Comparison of ENCODE assay signal across 7 cellular contexts in genomic region chr22:26672060-26672471, GRCh38. TPM values are rescaled to one million over a fixed set of nuclear protein-coding genes. Genes with fewer than 3 reads are reported as not detected.
A peak's percentile ranks its signal among the peaks of the same experiment; 100 is the strongest.
DNase-seq lines count a peak whose midpoint lies in the region; ATAC-seq and TF ChIP-seq lines count a peak whose summit lies in the region.

No MANE protein-coding gene starts in this region.

- H3K4me1 ChIP-seq in liver (ENCODE audit: control insufficient read depth in 4 of 4, insufficient read depth in 4 of 4, low read length in 3 of 4) (peaks cover 0 to 20% (median 10%) of the 10 kb centered on the region in 4 donors), upper lobe of left lung (peaks cover 35 to 50% (median 38%) of the 10 kb centered on the region in 4 donors)

- in situ Hi-C loops in ACHN (cut with HindIII; ENCODE audit: low pct_ligation_motif_present, low pct_unique_long_range_greater_than_20kb, low sequenced_read_pairs), result no loop called here

- WGBS in liver, result 92% methylated on average over 8 of the region's 8 CpGs
- WGBS in upper lobe of left lung, 2 donors, result 78 to 88% methylated on average over 8 of the region's 8 CpGs

- H3K4me1 Mint-ChIP-seq in activated naive CD8-positive, alpha-beta T cell treated with anti-CD3 and anti-CD28 coated beads, Interleukin-2, amount 50 U/mL, for 24 hours, result peaks cover 79% of the 10 kb centered on the region

- TF ChIP-seq POLR2A in upper lobe of left lung (IDR thresholded peaks at IDR 0.05), result no peak

- peak overlapping the region; percentile 88 for H3K4me3 Mint-ChIP-seq in activated naive CD8-positive, alpha-beta T cell treated with anti-CD3 and anti-CD28 coated beads, Interleukin-2, amount 50 U/mL, for 24 hours

- ATAC-seq in GM19438 (IDR thresholded peaks at IDR 0.05; ENCODE audit: low read depth, unreplicated experiment), result peak; percentile 14
- ATAC-seq in HG03439 (IDR thresholded peaks at IDR 0.05; ENCODE audit: unreplicated experiment), result peak; percentile 21
- ATAC-seq in activated naive CD8-positive, alpha-beta T cell treated with anti-CD3 and anti-CD28 coated beads, Interleukin-2, amount 50 U/mL, for 24 hours, result peak; percentile 18
- ATAC-seq in upper lobe of left lung (ENCODE audit: low FRiP score in 2 of 2), result peak in 1 of 2 donors; percentile 16
- no peak for ATAC-seq in HG03196 (IDR thresholded peaks at IDR 0.05; ENCODE audit: unreplicated experiment)

- peak overlapping the region in 2 of 3 donors; percentile 21 to 83 for H3K4me3 ChIP-seq in liver (ENCODE audit: low read depth in 1 of 3, low read length in 3 of 3)
- H3K4me3 ChIP-seq in upper lobe of left lung, result peak overlapping the region in 3 of 4 donors; percentile 55 to 89 (median 70)

- H3K36me3 ChIP-seq in liver (ENCODE audit: control insufficient read depth in 4 of 4, insufficient read depth in 3 of 4, low read depth in 1 of 4, low read length in 3 of 4), result no peaks in the 10 kb centered on the region
- H3K36me3 ChIP-seq in upper lobe of left lung, result no peaks in the 10 kb centered on the region

- H3K9ac ChIP-seq in liver (ENCODE audit: low read depth in 1 of 2, low read length in 2 of 2), result no peak overlapping the region

- TF ChIP-seq CTCF in liver (IDR thresholded peaks at IDR 0.05; ENCODE audit: low read depth, low read length, missing input control), result no peak
- no peak for TF ChIP-seq CTCF in upper lobe of left lung (IDR thresholded peaks at IDR 0.05)

- H3K36me3 Mint-ChIP-seq in activated naive CD8-positive, alpha-beta T cell treated with anti-CD3 and anti-CD28 coated beads, Interleukin-2, amount 50 U/mL, for 24 hours (ENCODE audit: low read depth), result no peaks in the 10 kb centered on the region

- no peak for TF ChIP-seq RAD21 in liver (IDR thresholded peaks at IDR 0.05)

- TF ChIP-seq EP300 in upper lobe of left lung (IDR thresholded peaks at IDR 0.05), result no peak

- no peaks in the 10 kb centered on the region for H3K9me3 Mint-ChIP-seq in activated naive CD8-positive, alpha-beta T cell treated with anti-CD3 and anti-CD28 coated beads, Interleukin-2, amount 50 U/mL, for 24 hours

- H3K9me3 ChIP-seq in liver (ENCODE audit: control insufficient read depth in 4 of 4, low read length in 3 of 4), result no peaks in the 10 kb centered on the region
- H3K9me3 ChIP-seq in upper lobe of left lung, result no peaks in the 10 kb centered on the region

- no peaks in the 10 kb centered on the region for H3K27me3 Mint-ChIP-seq in activated naive CD8-positive, alpha-beta T cell treated with anti-CD3 and anti-CD28 coated beads, Interleukin-2, amount 50 U/mL, for 24 hours

- H3K27ac ChIP-seq in liver (ENCODE audit: low read depth in 1 of 2, low read length in 2 of 2) (peak overlapping the region; percentile 81 to 87), upper lobe of left lung (peak overlapping the region; percentile 93 to 100 (median 97))

- H3K27me3 ChIP-seq in liver (ENCODE audit: control insufficient read depth in 4 of 4, insufficient read depth in 4 of 4, low read length in 3 of 4) (no peaks in the 10 kb centered on the region), upper lobe of left lung (no peaks in the 10 kb centered on the region)

- peak overlapping the region; percentile 96 for H3K27ac Mint-ChIP-seq in activated naive CD8-positive, alpha-beta T cell treated with anti-CD3 and anti-CD28 coated beads, Interleukin-2, amount 50 U/mL, for 24 hours

- DNase-seq in activated naive CD8-positive, alpha-beta T cell treated with anti-CD3 and anti-CD28 coated beads, Interleukin-2, amount 50 U/mL, for 24 hours, result no peak
- DNase-seq in upper lobe of left lung (no peak), ACHN (no peak)

TF ChIP-seq in liver, 16 proteins besides CTCF, POLR2A, EP300 and RAD21:
- no peak for TF ChIP-seq EGR1 (IDR thresholded peaks at IDR 0.05; ENCODE audit: low read depth in 2 of 2)
- TF ChIP-seq YY1 (IDR thresholded peaks at IDR 0.05), result no peak
- TF ChIP-seq TAF1 (conservative IDR thresholded peaks at IDR 0.05), result no peak
- no peak for TF ChIP-seq HNF4A (conservative IDR thresholded peaks at IDR 0.05)
- no peak for TF ChIP-seq GABPA (IDR thresholded peaks at IDR 0.05 in 1 of 2, conservative IDR thresholded peaks at IDR 0.05 in 1 of 2)
- no peak for TF ChIP-seq FOXA1 (IDR thresholded peaks at IDR 0.05)
- no peak for TF ChIP-seq NR2F2 (IDR thresholded peaks at IDR 0.05)
- TF ChIP-seq, protein P1, sequence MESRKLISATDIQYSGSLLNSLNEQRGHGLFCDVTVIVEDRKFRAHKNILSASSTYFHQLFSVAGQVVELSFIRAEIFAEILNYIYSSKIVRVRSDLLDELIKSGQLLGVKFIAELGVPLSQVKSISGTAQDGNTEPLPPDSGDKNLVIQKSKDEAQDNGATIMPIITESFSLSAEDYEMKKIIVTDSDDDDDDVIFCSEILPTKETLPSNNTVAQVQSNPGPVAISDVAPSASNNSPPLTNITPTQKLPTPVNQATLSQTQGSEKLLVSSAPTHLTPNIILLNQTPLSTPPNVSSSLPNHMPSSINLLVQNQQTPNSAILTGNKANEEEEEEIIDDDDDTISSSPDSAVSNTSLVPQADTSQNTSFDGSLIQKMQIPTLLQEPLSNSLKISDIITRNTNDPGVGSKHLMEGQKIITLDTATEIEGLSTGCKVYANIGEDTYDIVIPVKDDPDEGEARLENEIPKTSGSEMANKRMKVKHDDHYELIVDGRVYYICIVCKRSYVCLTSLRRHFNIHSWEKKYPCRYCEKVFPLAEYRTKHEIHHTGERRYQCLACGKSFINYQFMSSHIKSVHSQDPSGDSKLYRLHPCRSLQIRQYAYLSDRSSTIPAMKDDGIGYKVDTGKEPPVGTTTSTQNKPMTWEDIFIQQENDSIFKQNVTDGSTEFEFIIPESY (IDR thresholded peaks at IDR 0.05), result no peak
- no peak for TF ChIP-seq MAX (IDR thresholded peaks at IDR 0.05)
- no peak for TF ChIP-seq JUND (IDR thresholded peaks at IDR 0.05)
- TF ChIP-seq HNF4G (IDR thresholded peaks at IDR 0.05), result no peak
- TF ChIP-seq RXRA (IDR thresholded peaks at IDR 0.05), result no peak
- TF ChIP-seq SP1 (IDR thresholded peaks at IDR 0.05), result no peak
- TF ChIP-seq, protein P2, sequence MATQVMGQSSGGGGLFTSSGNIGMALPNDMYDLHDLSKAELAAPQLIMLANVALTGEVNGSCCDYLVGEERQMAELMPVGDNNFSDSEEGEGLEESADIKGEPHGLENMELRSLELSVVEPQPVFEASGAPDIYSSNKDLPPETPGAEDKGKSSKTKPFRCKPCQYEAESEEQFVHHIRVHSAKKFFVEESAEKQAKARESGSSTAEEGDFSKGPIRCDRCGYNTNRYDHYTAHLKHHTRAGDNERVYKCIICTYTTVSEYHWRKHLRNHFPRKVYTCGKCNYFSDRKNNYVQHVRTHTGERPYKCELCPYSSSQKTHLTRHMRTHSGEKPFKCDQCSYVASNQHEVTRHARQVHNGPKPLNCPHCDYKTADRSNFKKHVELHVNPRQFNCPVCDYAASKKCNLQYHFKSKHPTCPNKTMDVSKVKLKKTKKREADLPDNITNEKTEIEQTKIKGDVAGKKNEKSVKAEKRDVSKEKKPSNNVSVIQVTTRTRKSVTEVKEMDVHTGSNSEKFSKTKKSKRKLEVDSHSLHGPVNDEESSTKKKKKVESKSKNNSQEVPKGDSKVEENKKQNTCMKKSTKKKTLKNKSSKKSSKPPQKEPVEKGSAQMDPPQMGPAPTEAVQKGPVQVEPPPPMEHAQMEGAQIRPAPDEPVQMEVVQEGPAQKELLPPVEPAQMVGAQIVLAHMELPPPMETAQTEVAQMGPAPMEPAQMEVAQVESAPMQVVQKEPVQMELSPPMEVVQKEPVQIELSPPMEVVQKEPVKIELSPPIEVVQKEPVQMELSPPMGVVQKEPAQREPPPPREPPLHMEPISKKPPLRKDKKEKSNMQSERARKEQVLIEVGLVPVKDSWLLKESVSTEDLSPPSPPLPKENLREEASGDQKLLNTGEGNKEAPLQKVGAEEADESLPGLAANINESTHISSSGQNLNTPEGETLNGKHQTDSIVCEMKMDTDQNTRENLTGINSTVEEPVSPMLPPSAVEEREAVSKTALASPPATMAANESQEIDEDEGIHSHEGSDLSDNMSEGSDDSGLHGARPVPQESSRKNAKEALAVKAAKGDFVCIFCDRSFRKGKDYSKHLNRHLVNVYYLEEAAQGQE (IDR thresholded peaks at IDR 0.05), result no peak
- TF ChIP-seq, protein P3, sequence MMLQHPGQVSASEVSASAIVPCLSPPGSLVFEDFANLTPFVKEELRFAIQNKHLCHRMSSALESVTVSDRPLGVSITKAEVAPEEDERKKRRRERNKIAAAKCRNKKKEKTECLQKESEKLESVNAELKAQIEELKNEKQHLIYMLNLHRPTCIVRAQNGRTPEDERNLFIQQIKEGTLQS (IDR thresholded peaks at IDR 0.05), result no peak
- no peak for TF ChIP-seq FOXA2 (IDR thresholded peaks at IDR 0.05)

RNA-seq across cellular contexts. Expression of gene MIAT, which starts 14.7 kb away (rescaled TPM):
- total RNA-seq in liver, result 1 to 10 TPM; 1.2 to 1.5 TPM
- under 1 TPM; 0.18 to 0.29 TPM for polyA plus RNA-seq in liver
- 10 to 100 TPM in 1 of 6 donors, 1 to 10 TPM in 5; 3.0 to 24.1 (median 6.1) TPM for total RNA-seq in upper lobe of left lung

RNA-seq across cellular contexts. Expression of gene CRYBA4, which starts 50.3 kb away (rescaled TPM):
- total RNA-seq in liver, result not detected
- not detected for polyA plus RNA-seq in liver
- total RNA-seq in upper lobe of left lung, result not detected

RNA-seq across cellular contexts. Expression of gene CRYBB1, which starts 54.2 kb away (rescaled TPM):
- total RNA-seq in liver, result 1 to 10 TPM in 1 of 2 donors, under 1 TPM in 1; 0.17 to 2.3 TPM
- polyA plus RNA-seq in liver, result under 1 TPM in 1 of 2 donors, not detected in 1; 0.32 TPM
- total RNA-seq in upper lobe of left lung, result under 1 TPM in 2 of 6 donors, not detected in 4; 0.26 to 0.81 TPM
